In the genomic region with DNA sequence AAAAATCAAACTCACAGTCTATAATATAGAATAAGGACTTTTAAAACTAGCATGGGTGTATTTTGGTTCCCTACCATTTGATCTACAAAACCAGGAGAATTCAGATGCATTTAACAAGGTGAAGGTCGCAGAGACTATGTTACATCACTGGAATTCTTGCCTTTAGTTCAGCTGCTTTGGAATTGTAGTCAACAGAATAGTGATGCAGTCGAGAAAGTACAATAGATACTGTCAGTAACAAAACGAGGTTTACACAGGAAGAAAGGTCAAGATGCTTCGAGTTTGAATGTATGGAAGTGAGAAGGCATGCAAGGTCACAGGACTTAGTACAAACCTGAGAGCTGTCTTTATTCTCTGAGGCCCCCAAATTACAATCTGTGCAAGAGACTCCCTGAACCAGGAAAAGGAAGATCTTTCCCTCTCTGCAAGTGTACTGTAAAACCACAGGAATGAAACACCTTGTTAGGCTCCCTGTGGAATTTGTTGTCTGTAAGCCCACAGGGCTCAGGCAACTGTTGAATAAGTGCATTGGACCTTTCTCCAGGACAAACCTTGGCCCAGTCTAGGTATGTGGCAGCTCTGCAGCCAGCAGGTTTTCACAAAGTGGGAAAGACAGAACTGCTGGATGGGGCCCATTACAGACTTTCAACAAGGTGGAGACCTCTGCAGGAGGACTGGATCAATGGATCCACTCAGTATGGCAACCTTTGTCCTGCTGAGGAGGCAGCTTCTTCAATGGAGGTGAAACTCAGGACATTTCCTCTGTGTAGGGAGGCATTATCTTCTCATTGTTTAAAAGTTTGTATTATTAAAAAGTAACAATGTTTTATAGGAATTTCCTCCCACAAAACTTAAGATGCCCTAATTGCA, we compare ENCODE assay signal across 16 cellular contexts.
DNase-seq lines count a peak whose midpoint lies in the region; ATAC-seq and TF ChIP-seq lines count a peak whose summit lies in the region.
"Had no signal": no experiment of that assay in that cellular context is flagged by ENCODE, and none has a peak within 500 bp of the region (broad histone marks: within the 10 kb centered on the region; RNA-seq: fewer than 3 reads in every experiment).

No MANE protein-coding gene starts in this region.

- no peak overlapping the region for H3K23ac ChIP-seq in mesendoderm (ENCODE audit: low read length)

- intact Hi-C loops in HCT116 (cut with micrococcal nuclease) = no loop called here

- peak; percentile 13; the same call in 1 of the 2 replicates for TF ChIP-seq RAD21 in HCT116 (IDR thresholded peaks at IDR 0.05; ENCODE audit: low read depth)

- DNase-seq in BE2C (no peak), HCT116 (ENCODE audit: low read depth, low spot score) (no peak), astrocyte of the hippocampus (ENCODE audit: low read depth, low spot score) (peak; percentile 26), mesendoderm (peak; percentile 16), MG63 (no peak), NOMO-1 (lab: John Stamatoyannopoulos, UW; ENCODE audit: unreplicated experiment in 2 of 2) (no peak)
- DNase-seq: DND-41, GF-D8, GOT3, NCI-H1436, NCI-H2029 treated with DMSO at 0.1 percent for 48 hours, NCI-H510A treated with DMSO at 0.1 percent for 48 hours, RPMI8226, SJCRH30 had no signal

- no peak overlapping the region for H2AK5ac ChIP-seq in mesendoderm (ENCODE audit: low read length)

- H3K4me2 ChIP-seq in HCT116 (ENCODE audit: low read length) (no peak overlapping the region), mesendoderm (ENCODE audit: low read length) (no peak overlapping the region)

- no peaks in the 10 kb centered on the region for H3K79me2 ChIP-seq in HCT116 (ENCODE audit: insufficient read depth, low read length)
- no peaks in the 10 kb centered on the region for H3K79me2 ChIP-seq in mesendoderm (ENCODE audit: control insufficient read depth, insufficient read depth, low read length)

- no peak overlapping the region for H2BK120ac ChIP-seq in mesendoderm (ENCODE audit: low read depth, low read length)

- H3K27ac ChIP-seq in HCT116 (ENCODE audit: low read depth, low read length) (no peak overlapping the region), mesendoderm (ENCODE audit: low read depth, low read length) (no peak overlapping the region)
- H3K27ac ChIP-seq: SJCRH30 had no signal

- H2AFZ ChIP-seq in HCT116 (ENCODE audit: low read depth, low read length, poor library complexity, severe bottlenecking) = no peak overlapping the region

- CTCF ChIA-PET in HCT116 (lab: Charles Lee) = no interaction called here

- 0 out of 2 replicates have a peak, but pooled peaks have one; percentile 4 for TF ChIP-seq CTCF in BE2C (IDR thresholded peaks at IDR 0.05; ENCODE audit: low read depth, low read length)
- no peak for TF ChIP-seq CTCF in HCT116 (IDR thresholded peaks at IDR 0.05 in 2 of 3, conservative IDR thresholded peaks at IDR 0.05 in 1 of 3; ENCODE audit: borderline replicate concordance in 1 of 3, insufficient read depth in 1 of 3, low read depth in 2 of 3, low read length in 2 of 3)

- no peaks in the 10 kb centered on the region for H4K20me1 ChIP-seq in HCT116 (ENCODE audit: insufficient read depth)

- H2BK15ac ChIP-seq in mesendoderm (replicated peaks; ENCODE audit: low read depth) = no peak overlapping the region

- peaks cover 21% of the 10 kb centered on the region for H3K36me3 ChIP-seq in BE2C
- peaks cover 0 to 24% of the 10 kb centered on the region in 2 experiments; a peak in 2 of 4 replicates for H3K36me3 ChIP-seq in HCT116 (ENCODE audit: control insufficient read depth in 1 of 2, insufficient read depth in 2 of 2, low read length in 2 of 2)
- no peaks in the 10 kb centered on the region for H3K36me3 ChIP-seq in mesendoderm (ENCODE audit: control insufficient read depth, insufficient read depth, low read length)
- H3K36me3 ChIP-seq in MG63 = peaks cover 24% of the 10 kb centered on the region

- H2BK5ac ChIP-seq in mesendoderm (ENCODE audit: low read length) = no peak overlapping the region

- no peak overlapping the region for H3K9ac ChIP-seq in HCT116 (ENCODE audit: low read length)
- H3K9ac ChIP-seq in mesendoderm (ENCODE audit: low read length) = no peak overlapping the region

- no peak overlapping the region for H4K5ac ChIP-seq in mesendoderm (ENCODE audit: low read length)

- H3K18ac ChIP-seq in mesendoderm (ENCODE audit: low read length) = no peak overlapping the region

- ATAC-seq in HCT116 = peak; percentile 22; the same call in 1 of the 2 replicates
- no peak for ATAC-seq in GM21360 (IDR thresholded peaks at IDR 0.05; ENCODE audit: unreplicated experiment)
- no peak for ATAC-seq in HG03342 (IDR thresholded peaks at IDR 0.05; ENCODE audit: unreplicated experiment)

- H3K4ac ChIP-seq in mesendoderm (ENCODE audit: low read depth, low read length) = no peak overlapping the region

- no peak overlapping the region for H3K4me3 ChIP-seq in BE2C (ENCODE audit: low read depth, low read length)
- H3K4me3 ChIP-seq in HCT116 (replicated peaks in 1 of 2; ENCODE audit: low read depth in 1 of 2, low read length in 2 of 2) = no peak overlapping the region
- no peak overlapping the region for H3K4me3 ChIP-seq in mesendoderm (ENCODE audit: low read length)
- no peak overlapping the region for H3K4me3 ChIP-seq in MG63
- H3K4me3 ChIP-seq: SJCRH30 had no signal

- no peak for TF ChIP-seq POLR2A in HCT116 (IDR thresholded peaks at IDR 0.05; ENCODE audit: borderline replicate concordance, extremely low read depth, insufficient read depth, insufficient read length)

- no CpG with 5 or more reads among the region's 4 CpGs for WGBS in mesendoderm (ENCODE audit: extremely low coverage, insufficient coverage, low lambda C conversion rate)

- no peaks in the 10 kb centered on the region for H3K79me1 ChIP-seq in mesendoderm (ENCODE audit: low read length)

- H4K8ac ChIP-seq in mesendoderm (ENCODE audit: low read depth, low read length) = no peak overlapping the region

- H3K4me1 ChIP-seq in BE2C = peaks cover 3% of the 10 kb centered on the region; the same call in 1 of the 2 replicates
- peaks cover 0 to 2% of the 10 kb centered on the region in 2 experiments; a peak in 2 of 4 replicates for H3K4me1 ChIP-seq in HCT116 (ENCODE audit: control insufficient read depth in 1 of 2, insufficient read depth in 2 of 2, low read length in 2 of 2)
- H3K4me1 ChIP-seq in mesendoderm (ENCODE audit: control insufficient read depth, low read depth, low read length) = no peaks in the 10 kb centered on the region
- H3K4me1 ChIP-seq: SJCRH30 had no signal

- H3K9me2 ChIP-seq in HCT116 (ENCODE audit: insufficient read depth) = no peaks in the 10 kb centered on the region

- H3K27me3 ChIP-seq in BE2C = no peaks in the 10 kb centered on the region
- H3K27me3 ChIP-seq in HCT116 (ENCODE audit: insufficient read depth, low read length) = no peaks in the 10 kb centered on the region
- H3K27me3 ChIP-seq in mesendoderm (ENCODE audit: insufficient read depth, low read length, poor library complexity) = no peaks in the 10 kb centered on the region
- no peaks in the 10 kb centered on the region for H3K27me3 ChIP-seq in MG63
- H3K27me3 ChIP-seq: SJCRH30 had no signal

- H3K56ac ChIP-seq in mesendoderm (ENCODE audit: low read length) = no peak overlapping the region

- RAD21 ChIA-PET in HCT116 (lab: Charles Lee; ENCODE audit: low non-redundant PET in 1 of 2, low total read pairs in 2 of 2, uncharacterized antibody in 2 of 2, unreplicated experiment in 2 of 2) = no interaction called here

- no peaks in the 10 kb centered on the region for H3K9me3 ChIP-seq in BE2C
- no peaks in the 10 kb centered on the region for H3K9me3 ChIP-seq in HCT116 (ENCODE audit: control insufficient read depth in 1 of 2, insufficient read depth in 1 of 2, low read depth in 1 of 2, low read length in 2 of 2)
- H3K9me3 ChIP-seq in MG63 = no peaks in the 10 kb centered on the region
- H3K9me3 ChIP-seq: SJCRH30 had no signal

- POLR2A ChIA-PET in HCT116 (lab: Charles Lee) = no interaction called here

- BruUV-seq in HCT116 (replicated peaks; lab: Mats Ljungman, UMichigan) = no TSS peak

TF ChIP-seq in HCT116, 20 proteins besides CTCF, POLR2A, EP300 and RAD21:
- TF ChIP-seq FOSL1 (IDR thresholded peaks at IDR 0.05; ENCODE audit: low read depth) = no peak
- no peak for TF ChIP-seq JUND (IDR thresholded peaks at IDR 0.05)
- TF ChIP-seq TCF7L2 (IDR thresholded peaks at IDR 0.05; ENCODE audit: borderline replicate concordance, extremely low read depth, insufficient read depth, insufficient read length) = no peak
- TF ChIP-seq POLR2AphosphoS5 (IDR thresholded peaks at IDR 0.05; ENCODE audit: low read depth, low read length) = no peak
- TF ChIP-seq, protein P1, sequence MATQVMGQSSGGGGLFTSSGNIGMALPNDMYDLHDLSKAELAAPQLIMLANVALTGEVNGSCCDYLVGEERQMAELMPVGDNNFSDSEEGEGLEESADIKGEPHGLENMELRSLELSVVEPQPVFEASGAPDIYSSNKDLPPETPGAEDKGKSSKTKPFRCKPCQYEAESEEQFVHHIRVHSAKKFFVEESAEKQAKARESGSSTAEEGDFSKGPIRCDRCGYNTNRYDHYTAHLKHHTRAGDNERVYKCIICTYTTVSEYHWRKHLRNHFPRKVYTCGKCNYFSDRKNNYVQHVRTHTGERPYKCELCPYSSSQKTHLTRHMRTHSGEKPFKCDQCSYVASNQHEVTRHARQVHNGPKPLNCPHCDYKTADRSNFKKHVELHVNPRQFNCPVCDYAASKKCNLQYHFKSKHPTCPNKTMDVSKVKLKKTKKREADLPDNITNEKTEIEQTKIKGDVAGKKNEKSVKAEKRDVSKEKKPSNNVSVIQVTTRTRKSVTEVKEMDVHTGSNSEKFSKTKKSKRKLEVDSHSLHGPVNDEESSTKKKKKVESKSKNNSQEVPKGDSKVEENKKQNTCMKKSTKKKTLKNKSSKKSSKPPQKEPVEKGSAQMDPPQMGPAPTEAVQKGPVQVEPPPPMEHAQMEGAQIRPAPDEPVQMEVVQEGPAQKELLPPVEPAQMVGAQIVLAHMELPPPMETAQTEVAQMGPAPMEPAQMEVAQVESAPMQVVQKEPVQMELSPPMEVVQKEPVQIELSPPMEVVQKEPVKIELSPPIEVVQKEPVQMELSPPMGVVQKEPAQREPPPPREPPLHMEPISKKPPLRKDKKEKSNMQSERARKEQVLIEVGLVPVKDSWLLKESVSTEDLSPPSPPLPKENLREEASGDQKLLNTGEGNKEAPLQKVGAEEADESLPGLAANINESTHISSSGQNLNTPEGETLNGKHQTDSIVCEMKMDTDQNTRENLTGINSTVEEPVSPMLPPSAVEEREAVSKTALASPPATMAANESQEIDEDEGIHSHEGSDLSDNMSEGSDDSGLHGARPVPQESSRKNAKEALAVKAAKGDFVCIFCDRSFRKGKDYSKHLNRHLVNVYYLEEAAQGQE (IDR thresholded peaks at IDR 0.05; ENCODE audit: low read depth) = no peak

Comparison
In these comparisons a context has a peak if more than half of its experiments do, and no peak if none do; other contexts are left out.
1. DNase-seq: peak in astrocyte of the hippocampus (single experiment) and mesendoderm (single experiment); none in BE2C (single experiment), HCT116 (single experiment), MG63 (single experiment) and NOMO-1 (0 of 2).